8 cellular contexts compared by ENCODE assay signal in the genomic region with DNA sequence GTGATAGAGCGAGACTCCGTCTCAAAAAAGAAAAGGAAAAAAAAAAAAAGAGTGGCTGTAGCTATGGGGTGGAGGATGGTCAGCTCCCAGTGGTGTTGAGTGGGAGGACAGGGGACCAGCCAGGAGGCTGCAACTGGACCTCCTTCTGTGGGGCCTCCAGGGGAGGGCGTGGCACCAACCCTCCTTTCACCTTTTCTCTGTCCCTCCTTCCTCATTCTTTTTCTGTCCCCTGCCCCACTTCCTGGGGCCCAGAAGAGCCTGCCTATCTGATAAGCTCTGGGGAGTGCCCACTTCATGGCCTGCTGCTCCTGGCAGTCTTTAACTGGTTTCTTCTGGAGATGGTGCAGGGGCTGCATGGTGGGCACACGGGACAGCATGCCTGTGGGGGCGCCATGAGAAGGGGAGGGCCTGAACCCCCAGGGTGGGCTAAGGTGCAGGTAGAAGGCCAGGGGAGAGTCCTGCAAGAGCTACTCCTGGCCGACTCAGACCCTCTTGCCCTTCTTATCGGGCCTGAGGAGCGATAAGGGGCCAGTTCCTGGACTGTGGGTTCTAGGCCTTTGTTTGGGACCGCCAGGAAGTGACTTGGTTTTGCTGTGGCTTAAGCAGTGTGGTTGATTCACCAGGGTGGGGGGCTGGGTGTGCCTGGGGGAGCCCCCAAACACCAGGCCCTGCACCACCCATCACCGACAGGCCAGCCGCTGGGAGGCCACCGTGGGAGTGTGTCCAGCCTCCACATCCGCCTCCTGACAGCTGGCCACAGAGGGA. TPM values are rescaled to one million over a fixed set of nuclear protein-coding genes. Genes with fewer than 3 reads are reported as not detected.
DNase-seq lines count a peak whose midpoint lies in the region; ATAC-seq and TF ChIP-seq lines count a peak whose summit lies in the region.
"Had no signal": no experiment of that assay in that cellular context is flagged by ENCODE, and none has a peak within 500 bp of the region (broad histone marks: within the 10 kb centered on the region; RNA-seq: fewer than 3 reads in every experiment).

No MANE protein-coding gene starts in this region.

- TF ChIP-seq CTCF in thyroid gland (IDR thresholded peaks at IDR 0.05) = no peak

- H3K4me3 ChIP-seq in thyroid gland (replicated peaks in 1 of 3) = no peak overlapping the region

- TF ChIP-seq POLR2A in thyroid gland (IDR thresholded peaks at IDR 0.05) = no peak

- no peaks in the 10 kb centered on the region for H3K9me3 ChIP-seq in thyroid gland

- H3K27ac ChIP-seq in thyroid gland = peak overlapping the region in 2 of 3 donors; percentile 5 to 15

- ATAC-seq in HG02884 (IDR thresholded peaks at IDR 0.05; ENCODE audit: unreplicated experiment) (peak; percentile 15), HG03378 (IDR thresholded peaks at IDR 0.05; ENCODE audit: unreplicated experiment) (no peak), GM21526 (IDR thresholded peaks at IDR 0.05; ENCODE audit: low FRiP score, unreplicated experiment) (no peak)

- H3K27me3 ChIP-seq in thyroid gland = no peaks in the 10 kb centered on the region

- DNase-seq in UCSD-AML1 (lab: John Stamatoyannopoulos, UW; ENCODE audit: unreplicated experiment) (peak; percentile 63), kidney tubule cell (ENCODE audit: low spot score) (peak; percentile 40), thyroid gland (no peak), SW 1271 (lab: John Stamatoyannopoulos, UW) (no peak)
- DNase-seq: activated T-cell treated with anti-CD3 and anti-CD28 coated beads, Interleukin-2, amount 50 U/mL, for 24 hours had no signal

- peaks cover 0 to 25% of the 10 kb centered on the region in 2 donors for H3K4me1 ChIP-seq in thyroid gland

- no peaks in the 10 kb centered on the region for H3K36me3 ChIP-seq in thyroid gland

- intact Hi-C loops in thyroid gland (cut with DNase I) = no loop called here

- WGBS in thyroid gland, 2 donors = 85 to 88% methylated on average over 9 to 12 of the region's 13 CpGs

RNA-seq across cellular contexts. Expression of gene FLNB, which starts 49.4 kb away (rescaled TPM):
- total RNA-seq in thyroid gland = 100 to 1,000 TPM; 164 to 258 (median 242) TPM

Comparison
In these comparisons a context has a peak if more than half of its experiments do, and no peak if none do; other contexts are left out.
1. DNase-seq: peak in UCSD-AML1 (single experiment) and kidney tubule cell (single experiment); none in thyroid gland (0 of 2) and SW 1271 (0 of 2).